ENCODE assay signal across 32 cellular contexts in the genomic region with DNA sequence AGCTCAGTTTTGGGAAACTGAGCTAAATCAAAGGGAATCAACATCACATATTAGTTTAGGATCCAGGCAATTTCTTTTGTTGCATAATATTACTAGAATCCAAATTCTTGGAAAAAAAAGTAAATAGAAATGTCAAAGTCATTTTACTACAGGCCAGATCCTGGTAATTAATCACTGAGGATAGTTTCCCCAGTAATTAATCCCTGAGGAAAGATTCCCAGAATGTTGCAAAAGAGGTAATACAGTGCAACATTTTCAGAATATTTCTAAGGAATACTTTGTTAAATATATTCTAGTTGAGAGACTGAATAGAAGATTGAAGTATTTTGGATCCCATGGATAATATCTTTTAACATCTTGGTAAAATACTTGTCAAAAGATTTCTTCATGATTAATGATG.
"Had no signal": no experiment of that assay in that cellular context is flagged by ENCODE, and none has a peak within 500 bp of the region (broad histone marks: within the 10 kb centered on the region; RNA-seq: fewer than 3 reads in every experiment).

No MANE protein-coding gene starts in this region.

- H2AFZ ChIP-seq: PC-9 had no signal

- H3K4me3 Mint-ChIP-seq: activated CD4-positive, alpha-beta T cell treated with anti-CD3 and anti-CD28 coated beads, Interleukin-2, amount 10 ng/mL, durations not matched to agents 7 days and 5 days; activated CD8-positive, alpha-beta T cell treated with anti-CD3 and anti-CD28 coated beads, Interleukin-2, amount 10 ng/mL, durations not matched to agents 7 days and 5 days; activated naive CD4-positive, alpha-beta T cell treated with anti-CD3 and anti-CD28 coated beads, Interleukin-2, amount 10 ng/mL, durations not matched to agents 7 days and 5 days; activated naive CD8-positive, alpha-beta T cell; activated naive CD8-positive, alpha-beta T cell treated with anti-CD3 and anti-CD28 coated beads, Interleukin-2, amount 50 U/mL, for 24 hours; activated T-cell treated with anti-CD3 and anti-CD28 coated beads, Interleukin-2, amount 50 U/mL, for 4 hours; activated T-helper 1 cell treated with anti-CD3 and anti-CD28 coated beads, Interleukin-12 subunit alpha, Interleukin-12 subunit beta, Interleukin-2, Interleukin-4 antibody, amounts not matched to agents 30 ng/mL and 10 ng/mL and 1 ng/mL, durations not matched to agents 14 hours and 24 hours and 36 hours; central memory CD8-positive, alpha-beta T cell had no signal

- H3K4me1 ChIP-seq: ascending aorta had no signal

- H3K27me3 ChIP-seq: ascending aorta, cardiac muscle cell had no signal

- H3K4me3 ChIP-seq: ascending aorta, cardiac muscle cell, PC-9 had no signal

- H3K36me3 Mint-ChIP-seq: activated naive CD4-positive, alpha-beta T cell treated with anti-CD3 and anti-CD28 coated beads, Interleukin-2, amount 10 ng/mL, durations not matched to agents 7 days and 5 days had no signal

- H3K27ac ChIP-seq: ascending aorta, cardiac muscle cell, PC-9, RWPE1, WERI-Rb-1 had no signal

- H3K27ac Mint-ChIP-seq: activated CD4-positive, alpha-beta T cell treated with anti-CD3 and anti-CD28 coated beads, Interleukin-2, amount 10 ng/mL, durations not matched to agents 7 days and 5 days; activated CD8-positive, alpha-beta T cell treated with anti-CD3 and anti-CD28 coated beads, Interleukin-2, amount 10 ng/mL, durations not matched to agents 7 days and 5 days; activated naive CD4-positive, alpha-beta T cell treated with anti-CD3 and anti-CD28 coated beads, Interleukin-2, amount 10 ng/mL, durations not matched to agents 7 days and 5 days; activated naive CD8-positive, alpha-beta T cell; activated naive CD8-positive, alpha-beta T cell treated with anti-CD3 and anti-CD28 coated beads, Interleukin-2, amount 50 U/mL, for 24 hours; activated T-helper 1 cell treated with anti-CD3 and anti-CD28 coated beads, Interleukin-12 subunit alpha, Interleukin-12 subunit beta, Interleukin-2, Interleukin-4 antibody, amounts not matched to agents 30 ng/mL and 10 ng/mL and 1 ng/mL, durations not matched to agents 14 hours and 24 hours and 36 hours had no signal

- H3K36me3 ChIP-seq: ascending aorta, cardiac muscle cell, WERI-Rb-1 had no signal

- FAIRE-seq: RCC 7860 had no signal

- H3K9me3 ChIP-seq: ascending aorta had no signal

- DNase-seq: activated CD4-positive, alpha-beta T cell treated with anti-CD3 and anti-CD28 coated beads, Interleukin-2, amount 10 ng/mL, durations not matched to agents 7 days and 5 days; activated CD4-positive, alpha-beta T cell treated with anti-CD3 and anti-CD28 coated beads, Interleukin-2, amount 50 U/mL, for 48 hours; activated CD4-positive, CD25-positive, alpha-beta regulatory T cell; activated CD8-positive, alpha-beta T cell treated with anti-CD3 and anti-CD28 coated beads, Interleukin-2, amount 10 ng/mL, durations not matched to agents 7 days and 5 days; activated naive CD4-positive, alpha-beta T cell treated with anti-CD3 and anti-CD28 coated beads, Interleukin-2, amount 10 ng/mL, durations not matched to agents 7 days and 5 days; activated naive CD8-positive, alpha-beta T cell treated with anti-CD3 and anti-CD28 coated beads, Interleukin-2, amount 50 U/mL, for 24 hours; activated T-cell treated with anti-CD3 and anti-CD28 coated beads, Interleukin-2, amount 50 U/mL, for 4 hours; amniotic stem cell; NCI-H1092 treated with DMSO at 0.1 percent for 48 hours; NCI-H1417; NCI-H146; NCI-H187; NCI-H2029 treated with DMSO at 0.1 percent for 48 hours; NCI-H2107; NCI-H2171; NCI-H510A; NCI-H526; NCI-H748 treated with DMSO at 0.1 percent for 48 hours; PC-9; SW 1271; T-helper 1 cell; T-helper 2 cell; T-helper 9 cell; WERI-Rb-1 had no signal

- H3K4me2 ChIP-seq: PC-9 had no signal

- H3K27me3 Mint-ChIP-seq: activated CD4-positive, alpha-beta T cell treated with anti-CD3 and anti-CD28 coated beads, Interleukin-2, amount 10 ng/mL, durations not matched to agents 7 days and 5 days; activated naive CD4-positive, alpha-beta T cell treated with anti-CD3 and anti-CD28 coated beads, Interleukin-2, amount 10 ng/mL, durations not matched to agents 7 days and 5 days; activated naive CD8-positive, alpha-beta T cell; activated naive CD8-positive, alpha-beta T cell treated with anti-CD3 and anti-CD28 coated beads, Interleukin-2, amount 50 U/mL, for 24 hours; central memory CD8-positive, alpha-beta T cell had no signal

- ATAC-seq: activated CD8-positive, alpha-beta T cell treated with anti-CD3 and anti-CD28 coated beads, Interleukin-2, amount 10 ng/mL, durations not matched to agents 7 days and 5 days; activated naive CD8-positive, alpha-beta T cell treated with anti-CD3 and anti-CD28 coated beads, Interleukin-2, amount 50 U/mL, for 24 hours; activated T-cell treated with anti-CD3 and anti-CD28 coated beads, Interleukin-2, amount 50 U/mL, for 4 hours; Right ventricle myocardium inferior had no signal

- H3K4me1 Mint-ChIP-seq: activated naive CD4-positive, alpha-beta T cell treated with anti-CD3 and anti-CD28 coated beads, Interleukin-2, amount 10 ng/mL, durations not matched to agents 7 days and 5 days; activated naive CD8-positive, alpha-beta T cell treated with anti-CD3 and anti-CD28 coated beads, Interleukin-2, amount 50 U/mL, for 24 hours; central memory CD8-positive, alpha-beta T cell had no signal

- H3K9me3 Mint-ChIP-seq: activated CD4-positive, alpha-beta T cell treated with anti-CD3 and anti-CD28 coated beads, Interleukin-2, amount 10 ng/mL, durations not matched to agents 7 days and 5 days; activated naive CD4-positive, alpha-beta T cell treated with anti-CD3 and anti-CD28 coated beads, Interleukin-2, amount 10 ng/mL, durations not matched to agents 7 days and 5 days; activated naive CD8-positive, alpha-beta T cell treated with anti-CD3 and anti-CD28 coated beads, Interleukin-2, amount 50 U/mL, for 24 hours; activated T-cell treated with anti-CD3 and anti-CD28 coated beads, Interleukin-2, amount 50 U/mL, for 4 hours; activated T-helper 1 cell treated with anti-CD3 and anti-CD28 coated beads, Interleukin-12 subunit alpha, Interleukin-12 subunit beta, Interleukin-2, Interleukin-4 antibody, amounts not matched to agents 30 ng/mL and 10 ng/mL and 1 ng/mL, durations not matched to agents 14 hours and 24 hours and 36 hours; central memory CD8-positive, alpha-beta T cell had no signal
